1 cellular context compared by ENCODE assay signal in the genomic region with DNA sequence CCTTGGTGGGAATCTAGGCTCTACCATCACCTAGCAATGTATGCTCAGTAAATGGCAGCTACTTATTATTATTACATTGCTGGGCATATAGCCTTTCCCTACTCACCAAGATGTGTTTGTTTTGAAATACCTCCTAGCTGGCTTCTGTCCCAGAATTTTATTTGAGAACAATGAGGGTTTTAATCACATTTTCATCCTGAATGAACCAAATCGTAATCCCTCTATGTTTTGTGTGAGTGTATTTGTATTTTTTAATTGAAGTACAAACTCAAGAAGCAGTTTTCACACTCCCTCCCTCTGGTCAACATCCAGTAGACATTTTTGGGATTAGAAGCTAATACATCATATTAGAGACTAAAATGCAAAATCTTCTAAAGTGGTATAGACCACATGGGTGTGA.
TF ChIP-seq lines count a peak whose summit lies in the region.

No MANE protein-coding gene starts in this region.

TF ChIP-seq in WTC11, 78 proteins besides CTCF, POLR2A, EP300 and RAD21 (continued from another document):
- TF ChIP-seq JUN (CRISPR knock-in tag; IDR thresholded peaks at IDR 0.05) (no peak), ATF6 (CRISPR knock-in tag; IDR thresholded peaks at IDR 0.05) (no peak)
TF ChIP-seq in WTC11: peak in this region for 0.
